ENCODE assay signal across 10 cellular contexts in genomic region chr15:79593119-79593869, GRCh38.
DNase-seq lines count a peak whose midpoint lies in the region; ATAC-seq, FAIRE-seq and TF ChIP-seq lines count a peak whose summit lies in the region.
"Had no signal": no experiment of that assay in that cellular context is flagged by ENCODE, and none has a peak within 500 bp of the region (broad histone marks: within the 10 kb centered on the region; RNA-seq: fewer than 3 reads in every experiment).

No MANE protein-coding gene starts in this region.

- no peak overlapping the region for H3K9ac ChIP-seq in K562 (ENCODE audit: insufficient read depth in 1 of 2, low read depth in 2 of 2, low read length in 2 of 2)

- CTCF ChIA-PET in K562 (lab: Yijun Ruan, JAX; ENCODE audit: low intra/inter-chr PET ratio) = interaction anchor here (0.6 to 1.4 kb wide), 4 partner anchors 249 to 312 kb away, joined by 3 to 5 read pairs (median 4); no protein-coding TSS in a partner anchor

- H4K20me1 ChIP-seq in K562 (replicated peaks; ENCODE audit: control insufficient read depth, insufficient read depth, low read length) = no peaks in the 10 kb centered on the region

- no peak for TF ChIP-seq POLR2A in K562 (conservative IDR thresholded peaks at IDR 0.05)
- TF ChIP-seq POLR2A in right lobe of liver (IDR thresholded peaks at IDR 0.05) = no peak

- H3K4me1 ChIP-seq in K562 (replicated peaks in 1 of 2; ENCODE audit: control insufficient read depth in 2 of 2, insufficient read depth in 2 of 2, low read length in 2 of 2) (no peaks in the 10 kb centered on the region), right lobe of liver (no peaks in the 10 kb centered on the region)

- POLR2A ChIA-PET in K562 (lab: Yijun Ruan, JAX) = interaction anchor here (0.7 kb wide), 1 partner anchor 329 kb away, joined by 4 read pairs; no protein-coding TSS in a partner anchor

- H3K36me3 ChIP-seq in K562 (ENCODE audit: control insufficient read depth, insufficient read depth, low read length) = no peaks in the 10 kb centered on the region
- no peaks in the 10 kb centered on the region for H3K36me3 ChIP-seq in right lobe of liver

- TF ChIP-seq RAD21 in K562 (CRISPR knock-in tag; conservative IDR thresholded peaks at IDR 0.05 in 1 of 2, IDR thresholded peaks at IDR 0.05 in 1 of 2) = peak in 1 of 2 experiments; percentile 26; a peak in 1 of 4 replicates

- TF ChIP-seq CTCF in D721Med (IDR thresholded peaks at IDR 0.05; ENCODE audit: insufficient read depth, missing control alignments) (peak; percentile 18), LNCAP (IDR thresholded peaks at IDR 0.05) (peak; percentile 48), K562 (IDR thresholded peaks at IDR 0.05 in 2 of 3, conservative IDR thresholded peaks at IDR 0.05 in 1 of 3; ENCODE audit: insufficient read depth in 2 of 3, low read depth in 1 of 3, low read length in 3 of 3) (peak in 2 of 3 experiments; percentile 18 to 42; a peak in 2 of 6 replicates), right lobe of liver (IDR thresholded peaks at IDR 0.05) (peak; percentile 25 to 31 (median 26))

- H3K4me2 ChIP-seq in K562 (ENCODE audit: insufficient read depth, low read length) = no peak overlapping the region

- TF ChIP-seq EP300 in K562 (IDR thresholded peaks at IDR 0.05; ENCODE audit: low read length) = no peak

- no peaks in the 10 kb centered on the region for H3K79me2 ChIP-seq in K562 (ENCODE audit: control insufficient read depth, insufficient read depth, low read length)

- FAIRE-seq in D721Med (lab: Jason Lieb, UNC) (no peak), K562 (lab: Jason Lieb, UNC) (no peak)

- H3K9me3 ChIP-seq in K562 (replicated peaks; ENCODE audit: control insufficient read depth, insufficient read depth, low read depth, low read length) = no peaks in the 10 kb centered on the region
- no peaks in the 10 kb centered on the region for H3K9me3 ChIP-seq in right lobe of liver

- H3K9me1 ChIP-seq in K562 (ENCODE audit: control insufficient read depth, insufficient read depth, low read length) = no peaks in the 10 kb centered on the region

- no peaks in the 10 kb centered on the region for H3K27me3 ChIP-seq in K562 (ENCODE audit: control insufficient read depth in 2 of 2, insufficient read depth in 2 of 2, low read length in 2 of 2)
- H3K27me3 ChIP-seq in right lobe of liver = no peaks in the 10 kb centered on the region

- no peak for DNase-seq in D721Med (ENCODE audit: insufficient read length, low spot score)
- peak in 1 of 4 experiments; percentile 6 for DNase-seq in K562 (ENCODE audit: extremely low read depth in 1 of 4, low spot score in 3 of 4)
- DNase-seq in right lobe of liver = no peak
- no peak for DNase-seq in COR-L47 (lab: John Stamatoyannopoulos, UW)
- DNase-seq: activated gamma-delta T cell treated with Interleukin-2 at 50 U/mL for 16 hours; stimulated activated CD4-positive, alpha-beta T cell treated with anti-CD3 and anti-CD28 coated beads, Interleukin-15, amount 100 ng/mL, for 24 hours had no signal

- BruUV-seq in K562 (replicated peaks; lab: Mats Ljungman, UMichigan) = no TSS peak

- H2AFZ ChIP-seq in K562 (ENCODE audit: low read depth, low read length) = no peak overlapping the region

- intact Hi-C loops in K562 (cut with micrococcal nuclease) (no loop called here), right lobe of liver (cut with DNase I) (no loop called here)

- H3K27ac ChIP-seq in K562 (ENCODE audit: extremely low read depth, low read depth, low read length) = no peak overlapping the region
- H3K27ac ChIP-seq in right lobe of liver = no peak overlapping the region

- no peak overlapping the region for H3K4me3 ChIP-seq in K562
- no peak overlapping the region for H3K4me3 ChIP-seq in right lobe of liver

- WGBS in K562 (ENCODE audit: insufficient coverage, low coverage, missing lambda C conversion rate) = 0% methylated on average over 4 of the region's 4 CpGs
- 10% methylated on average over 4 of the region's 4 CpGs for WGBS in right lobe of liver (ENCODE audit: insufficient coverage, low coverage, low lambda C conversion rate, missing lambda C conversion rate)

- no peak for ATAC-seq in K562
- peak in 2 of 4 donors; percentile 32 to 44 for ATAC-seq in right lobe of liver
- no peak for ATAC-seq in HG03457 (IDR thresholded peaks at IDR 0.05; ENCODE audit: unreplicated experiment)
- ATAC-seq in GM18517 (IDR thresholded peaks at IDR 0.05; ENCODE audit: unreplicated experiment) = no peak
- no peak for ATAC-seq in GM21737 (IDR thresholded peaks at IDR 0.05; ENCODE audit: unreplicated experiment)

- in situ Hi-C loops in K562 (cut with MboI) = loop anchor here (10.0 kb wide), 1 partner anchor 208 kb away; no protein-coding TSS in a partner anchor

TF ChIP-seq in K562, 482 proteins besides CTCF, POLR2A, EP300 and RAD21:
- TF ChIP-seq TBL1XR1 (IDR thresholded peaks at IDR 0.05; ENCODE audit: low read length in 2 of 2) = no peak
- TF ChIP-seq NCOR1 (IDR thresholded peaks at IDR 0.05) = no peak
- TF ChIP-seq ARHGAP35 (IDR thresholded peaks at IDR 0.05; ENCODE audit: partially characterized antibody) = no peak
- TF ChIP-seq NCOA6 (IDR thresholded peaks at IDR 0.05) = no peak
- no peak for TF ChIP-seq SREBF2 (CRISPR knock-in tag; IDR thresholded peaks at IDR 0.05)
- TF ChIP-seq ARID1B (IDR thresholded peaks at IDR 0.05) = no peak
- no peak for TF ChIP-seq REST (CRISPR knock-in tag; IDR thresholded peaks at IDR 0.05; ENCODE audit: low read depth)
- TF ChIP-seq E4F1 (CRISPR knock-in tag; IDR thresholded peaks at IDR 0.05; ENCODE audit: borderline replicate concordance) = no peak
- TF ChIP-seq POLR2AphosphoS2 (IDR thresholded peaks at IDR 0.05; ENCODE audit: low read length) = no peak
